In genomic region chr6:16832721-16833120, GRCh38 we compare ENCODE assay signal across 22 cellular contexts.
"Had no signal": no experiment of that assay in that cellular context is flagged by ENCODE, and none has a peak within 500 bp of the region (broad histone marks: within the 10 kb centered on the region; RNA-seq: fewer than 3 reads in every experiment).

No MANE protein-coding gene starts in this region.

- H3K4me3 ChIP-seq: coronary artery, esophagus squamous epithelium, lower lobe of right lung, right lobe of liver, suprapubic skin, vagina had no signal

- H3K4me3 Mint-ChIP-seq: effector memory CD8-positive, alpha-beta T cell; immature natural killer cell; natural killer cell; neural crest cell; stimulated activated naive CD8-positive, alpha-beta T cell treated with anti-CD3 and anti-CD28 coated beads, Interleukin-15, amount 100 ng/mL, for 72 hours had no signal

- H3K27ac Mint-ChIP-seq: effector memory CD8-positive, alpha-beta T cell; immature natural killer cell; progenitor cell of endocrine pancreas; stimulated activated naive CD8-positive, alpha-beta T cell treated with anti-CD3 and anti-CD28 coated beads, Interleukin-15, amount 100 ng/mL, for 72 hours had no signal

- H3K36me3 ChIP-seq: esophagus squamous epithelium, lower lobe of right lung, right lobe of liver, suprapubic skin, vagina had no signal

- DNase-seq: effector memory CD8-positive, alpha-beta T cell; erythroblast; esophagus squamous epithelium; foreskin melanocyte; hypothalamus; immature natural killer cell; left ventricle myocardium superior; lower lobe of right lung; natural killer cell; right lobe of liver; small intestine; stimulated activated CD4-positive, alpha-beta T cell treated with anti-CD3 and anti-CD28 coated beads, Interleukin-15, amount 100 ng/mL, for 24 hours; stimulated activated CD4-positive, alpha-beta T cell treated with anti-CD3 and anti-CD28 coated beads, Interleukin-2, amount 100 ng/mL, for 48 hours; stimulated activated naive CD4-positive, alpha-beta T cell; stimulated activated naive CD8-positive, alpha-beta T cell treated with anti-CD3 and anti-CD28 coated beads, Interleukin-15, amount 100 ng/mL, for 72 hours had no signal

- H3K9me3 Mint-ChIP-seq: effector memory CD8-positive, alpha-beta T cell; immature natural killer cell; natural killer cell; neural crest cell; stimulated activated naive CD8-positive, alpha-beta T cell treated with anti-CD3 and anti-CD28 coated beads, Interleukin-15, amount 100 ng/mL, for 72 hours had no signal

- H3K27me3 ChIP-seq: esophagus squamous epithelium, right lobe of liver, suprapubic skin, vagina had no signal

- H3K36me3 Mint-ChIP-seq: natural killer cell had no signal

- FAIRE-seq: endometrium, keratinocyte, small intestine had no signal

- H3K27me3 Mint-ChIP-seq: progenitor cell of endocrine pancreas had no signal
